In the genomic region with DNA sequence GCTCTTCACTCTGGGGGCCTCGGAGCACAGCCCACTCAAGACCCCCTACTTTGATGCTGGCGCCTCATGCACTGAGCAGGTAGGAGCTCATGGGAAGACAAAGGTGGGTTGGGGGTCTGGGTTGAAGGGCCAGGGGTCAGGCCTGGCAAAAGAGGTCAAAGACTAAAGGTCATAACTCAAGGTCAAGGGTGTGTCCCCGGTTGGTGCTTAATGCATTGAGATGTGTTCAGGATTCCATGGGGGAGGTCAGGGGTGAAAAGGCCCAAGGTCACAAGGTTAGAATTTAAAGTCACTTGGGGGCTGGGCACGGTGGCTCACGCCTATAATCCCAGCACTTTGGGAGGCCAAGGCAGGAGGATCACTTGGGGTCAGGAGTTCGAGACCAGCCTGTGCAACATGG, we compare ENCODE assay signal across 25 cellular contexts. TPM values are rescaled to one million over a fixed set of nuclear protein-coding genes. Genes with fewer than 3 reads are reported as not detected.
DNase-seq lines count a peak whose midpoint lies in the region; ATAC-seq, FAIRE-seq and TF ChIP-seq lines count a peak whose summit lies in the region.
"Had no signal": no experiment of that assay in that cellular context is flagged by ENCODE, and none has a peak within 500 bp of the region (broad histone marks: within the 10 kb centered on the region; RNA-seq: fewer than 3 reads in every experiment).

No MANE protein-coding gene starts in this region.

- H3K4me1 Mint-ChIP-seq in mesothelial cell of epicardium = peaks cover 21% of the 10 kb centered on the region

- ATAC-seq in A549 = no peak
- ATAC-seq: SK-N-SH treated with all-trans-retinoic acid at 6 μM for 48 hours had no signal

- no peak overlapping the region for H3K4me2 ChIP-seq in A549
- H3K4me2 ChIP-seq: KMS-11 had no signal

- FAIRE-seq in A549 (lab: Jason Lieb, UNC) = no peak
- FAIRE-seq: G401.6, RCC 7860 had no signal

- peaks cover 0 to 68% (median 21%) of the 10 kb centered on the region in 6 donors for H3K36me3 ChIP-seq in spleen
- H3K36me3 ChIP-seq: SJCRH30 had no signal

- 97% methylated on average over 6 of the region's 6 CpGs for WGBS in A549 (ENCODE audit: missing lambda C conversion rate)
- 84 to 96% (median 89%) methylated on average over 6 of the region's 6 CpGs for WGBS in spleen, 5 donors

- CTCF ChIA-PET in A549 (lab: Yijun Ruan, JAX) (interaction anchor here (0.6 to 4.2 kb wide), 5 partner anchors 9 to 162 kb away, joined by 3 to 37 read pairs (median 4); no protein-coding TSS in a partner anchor), RWPE1 (lab: Yijun Ruan, JAX) (no interaction called here)

- TF ChIP-seq CTCF in A549 (IDR thresholded peaks at IDR 0.05) = no peak
- TF ChIP-seq CTCF in RWPE1 (conservative IDR thresholded peaks at IDR 0.05; ENCODE audit: low read depth) = no peak
- TF ChIP-seq CTCF in mesothelial cell of epicardium (IDR thresholded peaks at IDR 0.05; ENCODE audit: unreplicated experiment) = no peak
- no peak for TF ChIP-seq CTCF in spleen (IDR thresholded peaks at IDR 0.05 in 8 of 11, conservative IDR thresholded peaks at IDR 0.05 in 3 of 11)

- H3K9me3 ChIP-seq in A549 = no peaks in the 10 kb centered on the region
- H3K9me3 ChIP-seq in spleen = no peaks in the 10 kb centered on the region
- H3K9me3 ChIP-seq: SJCRH30 had no signal

- TF ChIP-seq RAD21 in A549 (conservative IDR thresholded peaks at IDR 0.05 in 1 of 2, IDR thresholded peaks at IDR 0.05 in 1 of 2) = no peak

- H3K9me3 Mint-ChIP-seq in mesothelial cell of epicardium = no peaks in the 10 kb centered on the region
- H3K9me3 Mint-ChIP-seq: H9, HFFc6 had no signal

- H3K4me1 ChIP-seq in A549 (peaks cover 8% of the 10 kb centered on the region), spleen (peaks cover 7 to 13% (median 10%) of the 10 kb centered on the region in 6 donors)
- H3K4me1 ChIP-seq: SJCRH30 had no signal

- H3K27me3 ChIP-seq in spleen (replicated peaks in 1 of 7) = no peaks in the 10 kb centered on the region
- H3K27me3 ChIP-seq: SJCRH30 had no signal

- H3K4me3 ChIP-seq in A549 = no peak overlapping the region
- H3K4me3 ChIP-seq in spleen = no peak overlapping the region
- H3K4me3 ChIP-seq: GM23248, SJCRH30 had no signal

- H3K27ac ChIP-seq in A549 (no peak overlapping the region), RWPE1 (peak overlapping the region; percentile 12), spleen (no peak overlapping the region)
- H3K27ac ChIP-seq: GM23248, KMS-11, SJCRH30 had no signal

- DNase-seq in A549 (ENCODE audit: low read depth in 1 of 2, low spot score in 1 of 2) = no peak
- no peak for DNase-seq in RWPE1 (ENCODE audit: low spot score)
- no peak for DNase-seq in mesothelial cell of epicardium (ENCODE audit: low spot score in 2 of 2, unreplicated experiment in 2 of 2)
- DNase-seq in middle frontal gyrus (ENCODE audit: extremely low spot score, low spot score) = no peak
- DNase-seq in stimulated activated CD4-positive, alpha-beta T cell treated with anti-CD3 and anti-CD28 coated beads, Interleukin-4, amount 100 ng/mL, for 24 hours = no peak
- no peak for DNase-seq in spleen
- DNase-seq: C1 segment of cervical spinal cord; CD4-positive, alpha-beta memory T cell; COR-L47; DMS53; GM23248; H9; HFFc6; IMR-90; MM.1S; NCI-H2029; NCI-H446; NCI-H524 treated with DMSO at 0.1 percent for 48 hours; NCI-H774; SJCRH30 had no signal

- peak overlapping the region; percentile 30 for H3K27ac Mint-ChIP-seq in mesothelial cell of epicardium
- H3K27ac Mint-ChIP-seq: CD4-positive, alpha-beta memory T cell; H9; HFFc6 had no signal

- H3K36me3 Mint-ChIP-seq in mesothelial cell of epicardium = peaks cover 34% of the 10 kb centered on the region

- POLR2A ChIA-PET in A549 (lab: Yijun Ruan, JAX) = no interaction called here
- POLR2A ChIA-PET in RWPE1 (lab: Yijun Ruan, JAX; ENCODE audit: low non-redundant PET) = no interaction called here

- TF ChIP-seq EP300 in A549 (IDR thresholded peaks at IDR 0.05) = no peak

- H3K27me3 Mint-ChIP-seq in mesothelial cell of epicardium (ENCODE audit: low read depth) = no peaks in the 10 kb centered on the region
- H3K27me3 Mint-ChIP-seq: CD4-positive, alpha-beta memory T cell had no signal

- H3K4me3 Mint-ChIP-seq in mesothelial cell of epicardium = no peak overlapping the region
- H3K4me3 Mint-ChIP-seq: H9, HFFc6 had no signal

- intact Hi-C loops in spleen (cut with DNase I; ENCODE audit: low total_unique reads) = no loop called here

- TF ChIP-seq POLR2A in A549 (IDR thresholded peaks at IDR 0.05; ENCODE audit: low read length) (no peak), spleen (IDR thresholded peaks at IDR 0.05) (no peak)

TF ChIP-seq in A549, 52 proteins besides CTCF, POLR2A, EP300 and RAD21:
- no peak for TF ChIP-seq RCOR1 (IDR thresholded peaks at IDR 0.05; ENCODE audit: low read depth, low read length)
- TF ChIP-seq ESRRA (IDR thresholded peaks at IDR 0.05; ENCODE audit: borderline replicate concordance, low read length) = peak; percentile 86; the same call in 1 of the 2 replicates

RNA-seq across cellular contexts. Expression of a gene that starts 4.9 kb away (rescaled TPM):
- 83.6 and 92.7 TPM in 2 replicates for polyA plus RNA-seq in A549 (2011; rRNA removed)
- polyA plus RNA-seq in A549 (2012; cell fraction: cytosol; rRNA removed) = 324 and 402 TPM in 2 replicates
- 294 and 420 TPM in 2 replicates for polyA plus RNA-seq in A549 (2012; cell fraction: nucleus; rRNA removed)
- 172 to 201 TPM (median 180 TPM) in 3 replicates for polyA plus RNA-seq in A549 (2017; fragmentation: RNase III; extraction: RNeasy Plus Mini Kit Qiagen cat#74134 plus additional on column Dnase treatment)
- 120 and 129 TPM in 2 replicates for polyA minus RNA-seq in A549 (2011; rRNA and poly(A)+ RNA removed)
- total RNA-seq in mesothelial cell of epicardium = 47.7 to 49.8 TPM (median 47.8 TPM) in 3 replicates
- total RNA-seq in spleen = 10 to 100 TPM; 25.8 to 49.0 (median 33.0) TPM
- 10 to 100 TPM; 19.3 to 33.9 (median 30.4) TPM for polyA plus RNA-seq in spleen

RNA-seq across cellular contexts. Expression of a gene that starts 19.5 kb away (rescaled TPM):
- polyA plus RNA-seq in A549 (2011; rRNA removed) = 9.4 and 12.5 TPM in 2 replicates
- 14.3 and 17.4 TPM in 2 replicates for polyA plus RNA-seq in A549 (2012; cell fraction: cytosol; rRNA removed)
- 32.0 and 33.0 TPM in 2 replicates for polyA plus RNA-seq in A549 (2012; cell fraction: nucleus; rRNA removed)
- polyA plus RNA-seq in A549 (2017; fragmentation: RNase III; extraction: RNeasy Plus Mini Kit Qiagen cat#74134 plus additional on column Dnase treatment) = 16.2 to 31.9 TPM (median 20.2 TPM) in 3 replicates
- polyA minus RNA-seq in A549 (2011; rRNA and poly(A)+ RNA removed) = 1.7 and 4.0 TPM in 2 replicates
- total RNA-seq in mesothelial cell of epicardium = 285 to 290 TPM (median 289 TPM) in 3 replicates
- total RNA-seq in spleen = 1,000 to 10,000 TPM in 1 of 7 donors, 100 to 1,000 TPM in 6; 321 to 2,099 (median 745) TPM
- polyA plus RNA-seq in spleen = 1,000 to 10,000 TPM in 1 of 3 donors, 100 to 1,000 TPM in 2; 198 to 1,046 (median 619) TPM
- polyA plus RNA-seq: CD4-positive, alpha-beta memory T cell had no signal

RNA-seq across cellular contexts. Expression of a gene that starts 28.3 kb away (rescaled TPM):
- polyA plus RNA-seq in A549 (2011; rRNA removed) (82.1 and 88.7 TPM in 2 replicates), A549 (2017; fragmentation: RNase III; extraction: RNeasy Plus Mini Kit Qiagen cat#74134 plus additional on column Dnase treatment) (172 to 198 TPM (median 196 TPM) in 3 replicates), spleen (100 to 1,000 TPM in 2 of 3 donors, 10 to 100 TPM in 1; 99.4 to 465 (median 348) TPM)
- 145 and 171 TPM in 2 replicates for polyA plus RNA-seq in A549 (2012; cell fraction: cytosol; rRNA removed)
- 40.5 and 46.5 TPM in 2 replicates for polyA plus RNA-seq in A549 (2012; cell fraction: nucleus; rRNA removed)
- polyA minus RNA-seq in A549 (2011; rRNA and poly(A)+ RNA removed) = 21.8 and 24.4 TPM in 2 replicates
- total RNA-seq in mesothelial cell of epicardium (18.6 to 20.0 TPM (median 18.6 TPM) in 3 replicates), spleen (100 to 1,000 TPM in 6 of 7 donors, 10 to 100 TPM in 1; 90.0 to 355 (median 195) TPM)
- total RNA-seq: GM23248, IMR-90 had no signal
- polyA plus RNA-seq: CD4-positive, alpha-beta memory T cell had no signal

RNA-seq across cellular contexts. Expression of a gene that starts 40.0 kb away (rescaled TPM):
- polyA plus RNA-seq in A549 (2011; rRNA removed) (69.4 and 84.8 TPM in 2 replicates), A549 (2017; fragmentation: RNase III; extraction: RNeasy Plus Mini Kit Qiagen cat#74134 plus additional on column Dnase treatment) (77.7 to 92.4 TPM (median 89.6 TPM) in 3 replicates), spleen (10 to 100 TPM; 14.3 to 57.1 (median 41.6) TPM)
- polyA plus RNA-seq in A549 (2012; cell fraction: cytosol; rRNA removed) = 86.0 and 115 TPM in 2 replicates
- polyA plus RNA-seq in A549 (2012; cell fraction: nucleus; rRNA removed) = 151 and 174 TPM in 2 replicates
- polyA minus RNA-seq in A549 (2011; rRNA and poly(A)+ RNA removed) = 91.4 and 99.5 TPM in 2 replicates
- total RNA-seq in mesothelial cell of epicardium (291 to 300 TPM (median 299 TPM) in 3 replicates), spleen (100 to 1,000 TPM in 4 of 7 donors, 10 to 100 TPM in 3; 94.1 to 136 (median 101) TPM)

RNA-seq across cellular contexts. Expression of a gene that starts 55.9 kb away (rescaled TPM):
- polyA plus RNA-seq in A549 (2011; rRNA removed) (not detected in 2 replicates), A549 (2017; fragmentation: RNase III; extraction: RNeasy Plus Mini Kit Qiagen cat#74134 plus additional on column Dnase treatment) (not detected in 3 replicates), spleen (under 1 TPM; 0.24 to 0.42 (median 0.32) TPM)
- polyA plus RNA-seq in A549 (2012; cell fraction: cytosol; rRNA removed) = not detected in 2 replicates
- not detected in 2 replicates for polyA plus RNA-seq in A549 (2012; cell fraction: nucleus; rRNA removed)
- not detected in 2 replicates for polyA minus RNA-seq in A549 (2011; rRNA and poly(A)+ RNA removed)
- total RNA-seq in mesothelial cell of epicardium (not detected in 3 replicates), spleen (not detected)
- total RNA-seq: A673; CD4-positive, alpha-beta memory T cell; GM23248; H9; HFFc6; IMR-90 had no signal
- polyA plus RNA-seq: CD4-positive, alpha-beta memory T cell; GM23248; IMR-90 had no signal
